ENCODE assay signal across 11 cellular contexts in genomic region chrX:150036181-150036580, GRCh38.
DNase-seq lines count a peak whose midpoint lies in the region; ATAC-seq, FAIRE-seq and TF ChIP-seq lines count a peak whose summit lies in the region.
"Had no signal": no experiment of that assay in that cellular context is flagged by ENCODE, and none has a peak within 500 bp of the region (broad histone marks: within the 10 kb centered on the region; RNA-seq: fewer than 3 reads in every experiment).

No MANE protein-coding gene starts in this region.

- H4K20me1 ChIP-seq in PC-3 (ENCODE audit: low read length) (no peaks in the 10 kb centered on the region), endothelial cell of umbilical vein (replicated peaks; ENCODE audit: control insufficient read depth, extremely low read depth, insufficient read depth, low read length) (no peaks in the 10 kb centered on the region), neural progenitor cell (ENCODE audit: low read depth) (no peaks in the 10 kb centered on the region)

- H3K9ac ChIP-seq in PC-3 (ENCODE audit: low read length) (peak overlapping the region; percentile 97), endothelial cell of umbilical vein (replicated peaks; ENCODE audit: extremely low read depth, insufficient read depth, low read length) (peak overlapping the region; percentile 31), neural progenitor cell (no peak overlapping the region)

- peaks cover 25% of the 10 kb centered on the region for H3K9me3 Mint-ChIP-seq in neural progenitor cell

- H3K4me1 Mint-ChIP-seq in neural progenitor cell, result peaks cover 16% of the 10 kb centered on the region

- TF ChIP-seq POLR2A in endothelial cell of umbilical vein (IDR thresholded peaks at IDR 0.05; ENCODE audit: low read depth, low read length), result no peak

- no peak overlapping the region for H3K27ac Mint-ChIP-seq in neural progenitor cell

- dilution Hi-C loops in endothelial cell of umbilical vein (cut with MboI; ENCODE audit: extremely low pct_ligation_motif_present, low sequenced_read_pairs), result no loop called here

- BruUV-seq in PC-3 (replicated peaks; lab: Mats Ljungman, UMichigan) (no TSS peak), endothelial cell of umbilical vein (replicated peaks; lab: Mats Ljungman, UMichigan) (no TSS peak)

- no peak overlapping the region for H3K4me3 Mint-ChIP-seq in neural progenitor cell

- peaks cover 61% of the 10 kb centered on the region for H3K4me1 ChIP-seq in PC-3 (ENCODE audit: insufficient read depth, low read length)
- H3K4me1 ChIP-seq in endothelial cell of umbilical vein (ENCODE audit: control insufficient read depth, extremely low read depth, insufficient read depth, low read length), result peaks cover 41% of the 10 kb centered on the region
- peaks cover 3% of the 10 kb centered on the region for H3K4me1 ChIP-seq in neural progenitor cell

- peak; percentile 93 for FAIRE-seq in endothelial cell of umbilical vein (lab: Jason Lieb, UNC)

- H3K36me3 Mint-ChIP-seq in neural progenitor cell, result no peaks in the 10 kb centered on the region

- H3K36me3 ChIP-seq in PC-3 (ENCODE audit: low read depth, low read length) (no peaks in the 10 kb centered on the region), endothelial cell of umbilical vein (ENCODE audit: control insufficient read depth in 2 of 2, extremely low read depth in 1 of 2, insufficient read depth in 2 of 2, low read length in 2 of 2) (no peaks in the 10 kb centered on the region), neural progenitor cell (no peaks in the 10 kb centered on the region)

- POLR2A ChIA-PET in PC-3 (lab: Charles Lee; ENCODE audit: unreplicated experiment) (no interaction called here), endothelial cell of umbilical vein (lab: Charles Lee) (no interaction called here)

- TF ChIP-seq CTCF in PC-3 (conservative IDR thresholded peaks at IDR 0.05; ENCODE audit: low read depth, low read length) (no peak), endothelial cell of umbilical vein (IDR thresholded peaks at IDR 0.05; ENCODE audit: extremely low read depth in 1 of 2, insufficient read depth in 1 of 2, low read depth in 1 of 2, low read length in 2 of 2) (no peak), neural progenitor cell (IDR thresholded peaks at IDR 0.05) (no peak)

- H3K9me2 ChIP-seq in PC-3 (replicated peaks; ENCODE audit: low read length), result no peaks in the 10 kb centered on the region

- H3K9me1 ChIP-seq in endothelial cell of umbilical vein (replicated peaks; ENCODE audit: control insufficient read depth, extremely low read depth, insufficient read depth, low read length), result no peaks in the 10 kb centered on the region

- CTCF ChIA-PET in PC-3 (lab: Charles Lee), result no interaction called here
- CTCF ChIA-PET in endothelial cell of umbilical vein (lab: Charles Lee), result no interaction called here

- H3K4me3 ChIP-seq in PC-3 (ENCODE audit: low read length) (peak overlapping the region; percentile 51; the same call in 1 of the 2 replicates), endothelial cell of umbilical vein (replicated peaks in 1 of 3; ENCODE audit: insufficient read depth in 1 of 3, low read depth in 1 of 3, low read length in 3 of 3) (no peak overlapping the region), neural progenitor cell (no peak overlapping the region)
- H3K4me3 ChIP-seq: SK-N-MC had no signal

- intact Hi-C loops in PC-3 (cut with micrococcal nuclease) (loop anchor here (2.0 to 5.0 kb wide), 3 partner anchors 74 to 166 kb away; no protein-coding TSS in a partner anchor), endothelial cell of umbilical vein (cut with micrococcal nuclease) (loop anchor here (2.0 to 10.0 kb wide), 5 partner anchors 27 to 329 kb away; partner anchors contain the start of gene MAMLD1)

- DNase-seq in GM04504 (ENCODE audit: low read depth) (peak; percentile 47), PC-3 (peak; percentile 83), endothelial cell of umbilical vein (ENCODE audit: low read depth, low spot score) (peak; percentile 80), pulmonary artery endothelial cell (ENCODE audit: low read depth, low spot score) (peak; percentile 41), NCI-H2107 treated with DMSO at 0.1 percent for 48 hours (lab: John Stamatoyannopoulos, UW; ENCODE audit: unreplicated experiment) (no peak), CD1c-positive myeloid dendritic cell (ENCODE audit: extremely low spot score) (no peak), neural progenitor cell (ENCODE audit: low spot score) (no peak)
- DNase-seq: amygdala; stimulated activated naive CD4-positive, alpha-beta T cell treated with Interleukin-2 at 50 U/mL for 16 hours had no signal

- H3K9me3 ChIP-seq in PC-3 (ENCODE audit: low read length) (0 out of 2 replicates have a peak, but pooled peaks cover 4% of the 10 kb centered on the region), endothelial cell of umbilical vein (replicated peaks; ENCODE audit: control insufficient read depth, insufficient read depth, low read length) (no peaks in the 10 kb centered on the region), neural progenitor cell (ENCODE audit: low read depth) (peaks cover 13% of the 10 kb centered on the region)

- H3K27me3 Mint-ChIP-seq in neural progenitor cell (ENCODE audit: insufficient read depth, low read depth), result no peaks in the 10 kb centered on the region

- H3K4me2 ChIP-seq in PC-3 (ENCODE audit: low read length) (peak overlapping the region; percentile 83), endothelial cell of umbilical vein (ENCODE audit: insufficient read depth, low read length) (peak overlapping the region; percentile 30), neural progenitor cell (no peak overlapping the region)

- H2AFZ ChIP-seq in PC-3 (ENCODE audit: low read length), result 0 out of 2 replicates have a peak overlapping the region, but pooled peaks have one; percentile 12
- H2AFZ ChIP-seq in endothelial cell of umbilical vein (ENCODE audit: low read depth, low read length), result no peak overlapping the region
- H2AFZ ChIP-seq in neural progenitor cell (replicated peaks), result no peak overlapping the region

- peak; percentile 57 for ATAC-seq in PC-3
- ATAC-seq in HG03378 (IDR thresholded peaks at IDR 0.05; ENCODE audit: unreplicated experiment), result no peak

- peaks cover 5% of the 10 kb centered on the region for H3F3A ChIP-seq in PC-3 (ENCODE audit: low read length, unreplicated experiment)
- H3F3A ChIP-seq in neural progenitor cell (ENCODE audit: low read depth), result peaks cover 13% of the 10 kb centered on the region

- no peaks in the 10 kb centered on the region for H3K27me3 ChIP-seq in PC-3 (ENCODE audit: low read length)
- no peaks in the 10 kb centered on the region for H3K27me3 ChIP-seq in endothelial cell of umbilical vein (ENCODE audit: control insufficient read depth in 2 of 2, insufficient read depth in 2 of 2, low read length in 2 of 2)
- H3K27me3 ChIP-seq in neural progenitor cell, result no peaks in the 10 kb centered on the region

- H3K79me2 ChIP-seq in PC-3 (ENCODE audit: low read length), result no peaks in the 10 kb centered on the region
- H3K79me2 ChIP-seq in endothelial cell of umbilical vein (ENCODE audit: control insufficient read depth, insufficient read depth, low read length), result no peaks in the 10 kb centered on the region
- no peaks in the 10 kb centered on the region for H3K79me2 ChIP-seq in neural progenitor cell (ENCODE audit: low read depth)

- H3K27ac ChIP-seq in PC-3 (ENCODE audit: low read length), result peak overlapping the region; percentile 100
- peak overlapping the region; percentile 48 for H3K27ac ChIP-seq in endothelial cell of umbilical vein (ENCODE audit: insufficient read depth, low read depth, low read length)
- H3K27ac ChIP-seq in neural progenitor cell, result no peak overlapping the region
- H3K27ac ChIP-seq: SK-N-MC had no signal

TF ChIP-seq in endothelial cell of umbilical vein, 7 proteins besides CTCF, POLR2A, EP300 and RAD21:
- TF ChIP-seq MYC (IDR thresholded peaks at IDR 0.05; ENCODE audit: low read depth, low read length) (no peak), EZH2 (IDR thresholded peaks at IDR 0.05; ENCODE audit: borderline replicate concordance, low read depth, low read length, severe bottlenecking) (no peak), MAX (IDR thresholded peaks at IDR 0.05; ENCODE audit: insufficient read depth, insufficient read length) (no peak), JUN (IDR thresholded peaks at IDR 0.05; ENCODE audit: borderline replicate concordance, insufficient read depth, insufficient read length, low read depth) (peak; percentile 58), GATA2 (IDR thresholded peaks at IDR 0.05; ENCODE audit: insufficient read depth, insufficient read length, low read depth, low read length) (peak; percentile 40), FOS (IDR thresholded peaks at IDR 0.05; ENCODE audit: borderline replicate concordance, insufficient read depth, low read length) (peak; percentile 36), POLR2AphosphoS5 (IDR thresholded peaks at IDR 0.05; ENCODE audit: insufficient read depth, low read depth, low read length) (no peak)

Comparison
In these comparisons a context has a peak if more than half of its experiments do, and no peak if none do; other contexts are left out.
1. DNase-seq: peak in GM04504 (single experiment), PC-3 (single experiment), endothelial cell of umbilical vein (single experiment) and pulmonary artery endothelial cell (single experiment); none in NCI-H2107 treated with DMSO at 0.1 percent for 48 hours (single experiment), CD1c-positive myeloid dendritic cell (single experiment) and neural progenitor cell (single experiment).